2 cellular contexts compared by ENCODE assay signal in the genomic region with DNA sequence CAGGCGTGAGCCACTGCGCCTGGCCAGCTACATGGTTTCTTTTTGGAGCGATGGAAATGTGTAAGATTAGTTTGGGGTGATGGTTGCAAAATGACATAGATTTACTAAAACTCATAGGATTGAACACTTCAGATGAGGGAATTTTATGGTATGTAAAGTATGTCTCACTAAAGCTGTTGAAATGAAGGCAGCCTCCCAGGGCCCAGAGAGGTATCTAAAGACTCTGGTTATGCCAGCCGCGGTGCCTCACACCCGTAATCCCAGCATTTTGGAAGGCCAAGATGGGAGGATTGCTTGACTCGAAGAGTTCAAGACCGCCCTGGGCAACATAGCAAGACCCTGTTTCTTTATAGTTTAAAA.
TF ChIP-seq lines count a peak whose summit lies in the region.

No MANE protein-coding gene starts in this region.

TF ChIP-seq in WTC11, 78 proteins besides CTCF, POLR2A, EP300 and RAD21 (continued from another document):
- TF ChIP-seq, protein P1, sequence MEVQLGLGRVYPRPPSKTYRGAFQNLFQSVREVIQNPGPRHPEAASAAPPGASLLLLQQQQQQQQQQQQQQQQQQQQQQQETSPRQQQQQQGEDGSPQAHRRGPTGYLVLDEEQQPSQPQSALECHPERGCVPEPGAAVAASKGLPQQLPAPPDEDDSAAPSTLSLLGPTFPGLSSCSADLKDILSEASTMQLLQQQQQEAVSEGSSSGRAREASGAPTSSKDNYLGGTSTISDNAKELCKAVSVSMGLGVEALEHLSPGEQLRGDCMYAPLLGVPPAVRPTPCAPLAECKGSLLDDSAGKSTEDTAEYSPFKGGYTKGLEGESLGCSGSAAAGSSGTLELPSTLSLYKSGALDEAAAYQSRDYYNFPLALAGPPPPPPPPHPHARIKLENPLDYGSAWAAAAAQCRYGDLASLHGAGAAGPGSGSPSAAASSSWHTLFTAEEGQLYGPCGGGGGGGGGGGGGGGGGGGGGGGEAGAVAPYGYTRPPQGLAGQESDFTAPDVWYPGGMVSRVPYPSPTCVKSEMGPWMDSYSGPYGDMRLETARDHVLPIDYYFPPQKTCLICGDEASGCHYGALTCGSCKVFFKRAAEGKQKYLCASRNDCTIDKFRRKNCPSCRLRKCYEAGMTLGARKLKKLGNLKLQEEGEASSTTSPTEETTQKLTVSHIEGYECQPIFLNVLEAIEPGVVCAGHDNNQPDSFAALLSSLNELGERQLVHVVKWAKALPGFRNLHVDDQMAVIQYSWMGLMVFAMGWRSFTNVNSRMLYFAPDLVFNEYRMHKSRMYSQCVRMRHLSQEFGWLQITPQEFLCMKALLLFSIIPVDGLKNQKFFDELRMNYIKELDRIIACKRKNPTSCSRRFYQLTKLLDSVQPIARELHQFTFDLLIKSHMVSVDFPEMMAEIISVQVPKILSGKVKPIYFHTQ (CRISPR knock-in tag; IDR thresholded peaks at IDR 0.05): no peak
- no peak for TF ChIP-seq SP1 (CRISPR knock-in tag; conservative IDR thresholded peaks at IDR 0.05)
- TF ChIP-seq, protein P2, sequence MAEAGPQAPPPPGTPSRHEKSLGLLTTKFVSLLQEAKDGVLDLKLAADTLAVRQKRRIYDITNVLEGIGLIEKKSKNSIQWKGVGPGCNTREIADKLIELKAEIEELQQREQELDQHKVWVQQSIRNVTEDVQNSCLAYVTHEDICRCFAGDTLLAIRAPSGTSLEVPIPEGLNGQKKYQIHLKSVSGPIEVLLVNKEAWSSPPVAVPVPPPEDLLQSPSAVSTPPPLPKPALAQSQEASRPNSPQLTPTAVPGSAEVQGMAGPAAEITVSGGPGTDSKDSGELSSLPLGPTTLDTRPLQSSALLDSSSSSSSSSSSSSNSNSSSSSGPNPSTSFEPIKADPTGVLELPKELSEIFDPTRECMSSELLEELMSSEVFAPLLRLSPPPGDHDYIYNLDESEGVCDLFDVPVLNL (CRISPR knock-in tag; IDR thresholded peaks at IDR 0.05; ENCODE audit: borderline replicate concordance, low read depth): no peak
- TF ChIP-seq, protein P3, sequence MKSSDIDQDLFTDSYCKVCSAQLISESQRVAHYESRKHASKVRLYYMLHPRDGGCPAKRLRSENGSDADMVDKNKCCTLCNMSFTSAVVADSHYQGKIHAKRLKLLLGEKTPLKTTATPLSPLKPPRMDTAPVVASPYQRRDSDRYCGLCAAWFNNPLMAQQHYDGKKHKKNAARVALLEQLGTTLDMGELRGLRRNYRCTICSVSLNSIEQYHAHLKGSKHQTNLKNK (CRISPR knock-in tag; IDR thresholded peaks at IDR 0.05): no peak
- TF ChIP-seq, protein P4, sequence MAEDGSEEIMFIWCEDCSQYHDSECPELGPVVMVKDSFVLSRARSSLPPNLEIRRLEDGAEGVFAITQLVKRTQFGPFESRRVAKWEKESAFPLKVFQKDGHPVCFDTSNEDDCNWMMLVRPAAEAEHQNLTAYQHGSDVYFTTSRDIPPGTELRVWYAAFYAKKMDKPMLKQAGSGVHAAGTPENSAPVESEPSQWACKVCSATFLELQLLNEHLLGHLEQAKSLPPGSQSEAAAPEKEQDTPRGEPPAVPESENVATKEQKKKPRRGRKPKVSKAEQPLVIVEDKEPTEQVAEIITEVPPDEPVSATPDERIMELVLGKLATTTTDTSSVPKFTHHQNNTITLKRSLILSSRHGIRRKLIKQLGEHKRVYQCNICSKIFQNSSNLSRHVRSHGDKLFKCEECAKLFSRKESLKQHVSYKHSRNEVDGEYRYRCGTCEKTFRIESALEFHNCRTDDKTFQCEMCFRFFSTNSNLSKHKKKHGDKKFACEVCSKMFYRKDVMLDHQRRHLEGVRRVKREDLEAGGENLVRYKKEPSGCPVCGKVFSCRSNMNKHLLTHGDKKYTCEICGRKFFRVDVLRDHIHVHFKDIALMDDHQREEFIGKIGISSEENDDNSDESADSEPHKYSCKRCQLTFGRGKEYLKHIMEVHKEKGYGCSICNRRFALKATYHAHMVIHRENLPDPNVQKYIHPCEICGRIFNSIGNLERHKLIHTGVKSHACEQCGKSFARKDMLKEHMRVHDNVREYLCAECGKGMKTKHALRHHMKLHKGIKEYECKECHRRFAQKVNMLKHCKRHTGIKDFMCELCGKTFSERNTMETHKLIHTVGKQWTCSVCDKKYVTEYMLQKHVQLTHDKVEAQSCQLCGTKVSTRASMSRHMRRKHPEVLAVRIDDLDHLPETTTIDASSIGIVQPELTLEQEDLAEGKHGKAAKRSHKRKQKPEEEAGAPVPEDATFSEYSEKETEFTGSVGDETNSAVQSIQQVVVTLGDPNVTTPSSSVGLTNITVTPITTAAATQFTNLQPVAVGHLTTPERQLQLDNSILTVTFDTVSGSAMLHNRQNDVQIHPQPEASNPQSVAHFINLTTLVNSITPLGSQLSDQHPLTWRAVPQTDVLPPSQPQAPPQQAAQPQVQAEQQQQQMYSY (CRISPR knock-in tag; IDR thresholded peaks at IDR 0.05): no peak
- no peak for TF ChIP-seq SOX15 (CRISPR knock-in tag; IDR thresholded peaks at IDR 0.05)
- TF ChIP-seq ZNF121 (CRISPR knock-in tag; IDR thresholded peaks at IDR 0.05): no peak
- TF ChIP-seq, protein P5, sequence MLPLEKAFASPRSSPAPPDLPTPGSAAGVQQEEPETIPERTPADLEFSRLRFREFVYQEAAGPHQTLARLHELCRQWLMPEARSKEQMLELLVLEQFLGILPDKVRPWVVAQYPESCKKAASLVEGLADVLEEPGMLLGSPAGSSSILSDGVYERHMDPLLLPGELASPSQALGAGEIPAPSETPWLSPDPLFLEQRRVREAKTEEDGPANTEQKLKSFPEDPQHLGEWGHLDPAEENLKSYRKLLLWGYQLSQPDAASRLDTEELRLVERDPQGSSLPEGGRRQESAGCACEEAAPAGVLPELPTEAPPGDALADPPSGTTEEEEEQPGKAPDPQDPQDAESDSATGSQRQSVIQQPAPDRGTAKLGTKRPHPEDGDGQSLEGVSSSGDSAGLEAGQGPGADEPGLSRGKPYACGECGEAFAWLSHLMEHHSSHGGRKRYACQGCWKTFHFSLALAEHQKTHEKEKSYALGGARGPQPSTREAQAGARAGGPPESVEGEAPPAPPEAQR (CRISPR knock-in tag; IDR thresholded peaks at IDR 0.05): no peak
- TF ChIP-seq ZBTB21 (CRISPR knock-in tag; IDR thresholded peaks at IDR 0.05; ENCODE audit: borderline replicate concordance): no peak
- TF ChIP-seq JUN (CRISPR knock-in tag; IDR thresholded peaks at IDR 0.05): no peak
- no peak for TF ChIP-seq ZNF263 (CRISPR knock-in tag; IDR thresholded peaks at IDR 0.05; ENCODE audit: low read depth)
- no peak for TF ChIP-seq ZNF219 (CRISPR knock-in tag; IDR thresholded peaks at IDR 0.05; ENCODE audit: borderline replicate concordance)
- TF ChIP-seq ZNF396 (CRISPR knock-in tag; IDR thresholded peaks at IDR 0.05; ENCODE audit: borderline replicate concordance): no peak
- no peak for TF ChIP-seq CBFB (CRISPR knock-in tag; IDR thresholded peaks at IDR 0.05; ENCODE audit: low read depth)
TF ChIP-seq in WTC11: peak in this region for 0.

TF ChIP-seq in SK-N-SH treated with all-trans-retinoic acid at 6 μM for 48 hours, 23 proteins besides CTCF, POLR2A, EP300 and RAD21 (continued from another document):
- TF ChIP-seq, protein P6, sequence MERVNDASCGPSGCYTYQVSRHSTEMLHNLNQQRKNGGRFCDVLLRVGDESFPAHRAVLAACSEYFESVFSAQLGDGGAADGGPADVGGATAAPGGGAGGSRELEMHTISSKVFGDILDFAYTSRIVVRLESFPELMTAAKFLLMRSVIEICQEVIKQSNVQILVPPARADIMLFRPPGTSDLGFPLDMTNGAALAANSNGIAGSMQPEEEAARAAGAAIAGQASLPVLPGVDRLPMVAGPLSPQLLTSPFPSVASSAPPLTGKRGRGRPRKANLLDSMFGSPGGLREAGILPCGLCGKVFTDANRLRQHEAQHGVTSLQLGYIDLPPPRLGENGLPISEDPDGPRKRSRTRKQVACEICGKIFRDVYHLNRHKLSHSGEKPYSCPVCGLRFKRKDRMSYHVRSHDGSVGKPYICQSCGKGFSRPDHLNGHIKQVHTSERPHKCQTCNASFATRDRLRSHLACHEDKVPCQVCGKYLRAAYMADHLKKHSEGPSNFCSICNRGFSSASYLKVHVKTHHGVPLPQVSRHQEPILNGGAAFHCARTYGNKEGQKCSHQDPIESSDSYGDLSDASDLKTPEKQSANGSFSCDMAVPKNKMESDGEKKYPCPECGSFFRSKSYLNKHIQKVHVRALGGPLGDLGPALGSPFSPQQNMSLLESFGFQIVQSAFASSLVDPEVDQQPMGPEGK (CRISPR knock-in tag; IDR thresholded peaks at IDR 0.05; ENCODE audit: borderline replicate concordance): no peak
- no peak for TF ChIP-seq ZFP3 (CRISPR knock-in tag; IDR thresholded peaks at IDR 0.05)
- no peak for TF ChIP-seq ESRRG (CRISPR knock-in tag; IDR thresholded peaks at IDR 0.05)
- TF ChIP-seq ISL1 (CRISPR knock-in tag; IDR thresholded peaks at IDR 0.05): no peak
- no peak for TF ChIP-seq OSR1 (CRISPR knock-in tag; IDR thresholded peaks at IDR 0.05)
- TF ChIP-seq, protein P7, sequence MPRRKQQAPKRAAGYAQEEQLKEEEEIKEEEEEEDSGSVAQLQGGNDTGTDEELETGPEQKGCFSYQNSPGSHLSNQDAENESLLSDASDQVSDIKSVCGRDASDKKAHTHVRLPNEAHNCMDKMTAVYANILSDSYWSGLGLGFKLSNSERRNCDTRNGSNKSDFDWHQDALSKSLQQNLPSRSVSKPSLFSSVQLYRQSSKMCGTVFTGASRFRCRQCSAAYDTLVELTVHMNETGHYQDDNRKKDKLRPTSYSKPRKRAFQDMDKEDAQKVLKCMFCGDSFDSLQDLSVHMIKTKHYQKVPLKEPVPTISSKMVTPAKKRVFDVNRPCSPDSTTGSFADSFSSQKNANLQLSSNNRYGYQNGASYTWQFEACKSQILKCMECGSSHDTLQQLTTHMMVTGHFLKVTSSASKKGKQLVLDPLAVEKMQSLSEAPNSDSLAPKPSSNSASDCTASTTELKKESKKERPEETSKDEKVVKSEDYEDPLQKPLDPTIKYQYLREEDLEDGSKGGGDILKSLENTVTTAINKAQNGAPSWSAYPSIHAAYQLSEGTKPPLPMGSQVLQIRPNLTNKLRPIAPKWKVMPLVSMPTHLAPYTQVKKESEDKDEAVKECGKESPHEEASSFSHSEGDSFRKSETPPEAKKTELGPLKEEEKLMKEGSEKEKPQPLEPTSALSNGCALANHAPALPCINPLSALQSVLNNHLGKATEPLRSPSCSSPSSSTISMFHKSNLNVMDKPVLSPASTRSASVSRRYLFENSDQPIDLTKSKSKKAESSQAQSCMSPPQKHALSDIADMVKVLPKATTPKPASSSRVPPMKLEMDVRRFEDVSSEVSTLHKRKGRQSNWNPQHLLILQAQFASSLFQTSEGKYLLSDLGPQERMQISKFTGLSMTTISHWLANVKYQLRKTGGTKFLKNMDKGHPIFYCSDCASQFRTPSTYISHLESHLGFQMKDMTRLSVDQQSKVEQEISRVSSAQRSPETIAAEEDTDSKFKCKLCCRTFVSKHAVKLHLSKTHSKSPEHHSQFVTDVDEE (CRISPR knock-in tag; IDR thresholded peaks at IDR 0.05): no peak
- TF ChIP-seq ZFP30 (CRISPR knock-in tag; IDR thresholded peaks at IDR 0.05): no peak
- TF ChIP-seq ZC3H10 (CRISPR knock-in tag; IDR thresholded peaks at IDR 0.05): no peak
- no peak for TF ChIP-seq ARNTL (CRISPR knock-in tag; IDR thresholded peaks at IDR 0.05; ENCODE audit: borderline replicate concordance, low read depth)
- TF ChIP-seq ZNF70 (CRISPR knock-in tag; IDR thresholded peaks at IDR 0.05): no peak
TF ChIP-seq in SK-N-SH treated with all-trans-retinoic acid at 6 μM for 48 hours: peak in this region for 0.
